1 cellular context compared by ENCODE assay signal in genomic region chr6:139119553-139119952, GRCh38.
A peak's percentile ranks its signal among the peaks of the same experiment; 100 is the strongest.
TF ChIP-seq lines count a peak whose summit lies in the region.

No MANE protein-coding gene starts in this region.

TF ChIP-seq in K562, 482 proteins besides CTCF, POLR2A, EP300 and RAD21:
- TF ChIP-seq NR0B1 (IDR thresholded peaks at IDR 0.05; ENCODE audit: partially characterized antibody) (no peak), HCFC1 (IDR thresholded peaks at IDR 0.05; ENCODE audit: low read depth, low read length) (no peak), ZNF445 (CRISPR knock-in tag; IDR thresholded peaks at IDR 0.05; ENCODE audit: low read depth) (peak; percentile 61; the same call in 1 of the 2 replicates), NR2F6 (CRISPR knock-in tag; IDR thresholded peaks at IDR 0.05) (no peak), DDX20 (tag; IDR thresholded peaks at IDR 0.05; ENCODE audit: low read depth) (no peak)
- TF ChIP-seq, protein P1, sequence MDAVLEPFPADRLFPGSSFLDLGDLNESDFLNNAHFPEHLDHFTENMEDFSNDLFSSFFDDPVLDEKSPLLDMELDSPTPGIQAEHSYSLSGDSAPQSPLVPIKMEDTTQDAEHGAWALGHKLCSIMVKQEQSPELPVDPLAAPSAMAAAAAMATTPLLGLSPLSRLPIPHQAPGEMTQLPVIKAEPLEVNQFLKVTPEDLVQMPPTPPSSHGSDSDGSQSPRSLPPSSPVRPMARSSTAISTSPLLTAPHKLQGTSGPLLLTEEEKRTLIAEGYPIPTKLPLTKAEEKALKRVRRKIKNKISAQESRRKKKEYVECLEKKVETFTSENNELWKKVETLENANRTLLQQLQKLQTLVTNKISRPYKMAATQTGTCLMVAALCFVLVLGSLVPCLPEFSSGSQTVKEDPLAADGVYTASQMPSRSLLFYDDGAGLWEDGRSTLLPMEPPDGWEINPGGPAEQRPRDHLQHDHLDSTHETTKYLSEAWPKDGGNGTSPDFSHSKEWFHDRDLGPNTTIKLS (IDR thresholded peaks at IDR 0.05; ENCODE audit: borderline replicate concordance, low read depth) = no peak
